8 cellular contexts compared by ENCODE assay signal in the genomic region with DNA sequence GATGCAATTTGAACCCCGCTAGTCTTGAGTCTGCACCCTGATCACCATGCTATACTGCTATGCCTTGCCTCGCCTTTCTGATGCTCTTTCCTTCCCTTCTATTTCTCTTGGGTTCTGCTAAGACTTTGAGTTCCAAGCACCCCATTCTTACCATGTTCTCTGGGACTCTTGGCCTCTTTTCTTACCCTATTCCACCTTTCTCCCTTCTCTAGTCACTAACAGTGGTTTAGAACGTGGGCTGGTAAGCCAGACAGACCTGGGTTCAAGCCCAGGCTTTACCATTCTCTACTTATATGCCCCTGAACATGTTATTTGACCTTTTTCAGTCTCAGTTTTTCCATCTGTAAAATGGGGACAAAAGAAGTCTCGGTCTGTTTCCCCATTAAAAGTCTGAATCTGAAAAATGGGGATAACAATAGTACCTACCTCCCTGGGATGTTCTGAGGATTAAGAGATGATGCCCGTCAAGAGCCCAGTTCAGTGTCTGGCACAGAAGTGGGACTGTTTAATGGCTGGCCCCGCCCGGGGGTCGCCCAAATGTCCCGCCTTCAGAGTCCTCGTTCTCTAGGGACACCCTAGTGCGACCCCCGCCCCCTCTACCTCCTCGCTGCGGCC. TPM values are rescaled to one million over a fixed set of nuclear protein-coding genes. Genes with fewer than 3 reads are reported as not detected.
A peak's percentile ranks its signal among the peaks of the same experiment; 100 is the strongest.
DNase-seq lines count a peak whose midpoint lies in the region; ATAC-seq and TF ChIP-seq lines count a peak whose summit lies in the region.

No MANE protein-coding gene starts in this region.

- H3K4me1 ChIP-seq in body of pancreas (peaks cover 31% of the 10 kb centered on the region), mesendoderm (ENCODE audit: control insufficient read depth, low read depth, low read length) (peaks cover 4% of the 10 kb centered on the region), uterus (no peaks in the 10 kb centered on the region)

- H3K56ac ChIP-seq in mesendoderm (ENCODE audit: low read length), result peak overlapping the region; percentile 84

- no peak overlapping the region for H2BK120ac ChIP-seq in mesendoderm (ENCODE audit: low read depth, low read length)

- ATAC-seq in body of pancreas (no peak), GM21447 (IDR thresholded peaks at IDR 0.05; ENCODE audit: unreplicated experiment) (no peak)

- peak overlapping the region; percentile 80 for H3K4me2 ChIP-seq in mesendoderm (ENCODE audit: low read length)

- H3K18ac ChIP-seq in mesendoderm (ENCODE audit: low read length), result peak overlapping the region; percentile 94

- H3K4me3 Mint-ChIP-seq in activated naive CD4-positive, alpha-beta T cell treated with anti-CD3 and anti-CD28 coated beads, Interleukin-2, amount 50 U/mL, for 24 hours, result peak overlapping the region; percentile 95

- no peak overlapping the region for H2BK15ac ChIP-seq in mesendoderm (replicated peaks; ENCODE audit: low read depth)

- no peaks in the 10 kb centered on the region for H3K36me3 ChIP-seq in body of pancreas (replicated peaks in 1 of 2; ENCODE audit: insufficient read depth in 1 of 2, low read depth in 2 of 2)
- peaks cover 4% of the 10 kb centered on the region for H3K36me3 ChIP-seq in mesendoderm (ENCODE audit: control insufficient read depth, insufficient read depth, low read length)
- H3K36me3 ChIP-seq in uterus, result no peaks in the 10 kb centered on the region

- H3K4me3 ChIP-seq in body of pancreas (peak overlapping the region; percentile 66 to 96), mesendoderm (ENCODE audit: low read length) (peak overlapping the region; percentile 67), uterus (peak overlapping the region; percentile 99 to 100)

- no peak for DNase-seq in activated naive CD4-positive, alpha-beta T cell treated with Interleukin-2 at 50 U/mL for 16 hours
- DNase-seq in body of pancreas (no peak), mesendoderm (no peak), uterus (no peak), D341Med (ENCODE audit: low spot score) (no peak), HUDEP-2 (lab: John Stamatoyannopoulos, UW; ENCODE audit: unreplicated experiment in 76 of 76) (no peak)

- H3K79me2 ChIP-seq in mesendoderm (ENCODE audit: control insufficient read depth, insufficient read depth, low read length), result peaks cover 24% of the 10 kb centered on the region

- peaks cover 26% of the 10 kb centered on the region for H3K36me3 Mint-ChIP-seq in activated naive CD4-positive, alpha-beta T cell treated with anti-CD3 and anti-CD28 coated beads, Interleukin-2, amount 50 U/mL, for 24 hours

- H3K23ac ChIP-seq in mesendoderm (ENCODE audit: low read length), result no peak overlapping the region

- H3K27ac ChIP-seq in body of pancreas (peak overlapping the region; percentile 75 to 96 (median 91)), mesendoderm (ENCODE audit: low read depth, low read length) (peak overlapping the region; percentile 94), uterus (peak overlapping the region; percentile 98)

- peaks cover 67% of the 10 kb centered on the region for H3K4me1 Mint-ChIP-seq in activated naive CD4-positive, alpha-beta T cell treated with anti-CD3 and anti-CD28 coated beads, Interleukin-2, amount 50 U/mL, for 24 hours

- H2BK5ac ChIP-seq in mesendoderm (ENCODE audit: low read length), result no peak overlapping the region

- no peaks in the 10 kb centered on the region for H3K9me3 Mint-ChIP-seq in activated naive CD4-positive, alpha-beta T cell treated with anti-CD3 and anti-CD28 coated beads, Interleukin-2, amount 50 U/mL, for 24 hours

- H4K5ac ChIP-seq in mesendoderm (ENCODE audit: low read length), result peak overlapping the region; percentile 89

- H3K27ac Mint-ChIP-seq in activated naive CD4-positive, alpha-beta T cell treated with anti-CD3 and anti-CD28 coated beads, Interleukin-2, amount 50 U/mL, for 24 hours, result peak overlapping the region; percentile 99

- TF ChIP-seq CTCF in body of pancreas (IDR thresholded peaks at IDR 0.05), result no peak
- TF ChIP-seq CTCF in uterus (IDR thresholded peaks at IDR 0.05), result no peak

- peak in 2 of 3 donors; percentile 48 to 52 for TF ChIP-seq POLR2A in body of pancreas (IDR thresholded peaks at IDR 0.05)
- no peak for TF ChIP-seq POLR2A in uterus (IDR thresholded peaks at IDR 0.05)

- peak overlapping the region; percentile 75 for H2AK5ac ChIP-seq in mesendoderm (ENCODE audit: low read length)

- H3K4ac ChIP-seq in mesendoderm (ENCODE audit: low read depth, low read length), result no peak overlapping the region

- peaks cover 21% of the 10 kb centered on the region for H3K79me1 ChIP-seq in mesendoderm (ENCODE audit: low read length)

- peak overlapping the region; percentile 81 for H3K9ac ChIP-seq in mesendoderm (ENCODE audit: low read length)

- peak overlapping the region; percentile 97 for H4K8ac ChIP-seq in mesendoderm (ENCODE audit: low read depth, low read length)

- intact Hi-C loops in body of pancreas (cut with DNase I), result no loop called here
- intact Hi-C loops in uterus (cut with DNase I; ENCODE audit: low total_unique reads), result no loop called here

- H3K9me3 ChIP-seq in body of pancreas, result no peaks in the 10 kb centered on the region
- no peaks in the 10 kb centered on the region for H3K9me3 ChIP-seq in uterus

- H3K27me3 ChIP-seq in body of pancreas (no peaks in the 10 kb centered on the region), mesendoderm (ENCODE audit: insufficient read depth, low read length, poor library complexity) (no peaks in the 10 kb centered on the region), uterus (no peaks in the 10 kb centered on the region)

- 15 to 26% methylated on average over 8 to 14 of the region's 14 CpGs for WGBS in body of pancreas, 2 donors
- no CpG with 5 or more reads among the region's 14 CpGs for WGBS in mesendoderm (ENCODE audit: extremely low coverage, insufficient coverage, low lambda C conversion rate)

- H3K27me3 Mint-ChIP-seq in activated naive CD4-positive, alpha-beta T cell treated with anti-CD3 and anti-CD28 coated beads, Interleukin-2, amount 50 U/mL, for 24 hours, result no peaks in the 10 kb centered on the region

RNA-seq across cellular contexts. Expression of gene TADA3, which starts 0.4 kb away (rescaled TPM):
- total RNA-seq in body of pancreas (10 to 100 TPM; 37.4 to 37.6 TPM), uterus (10 to 100 TPM; 35.9 to 65.4 (median 55.3) TPM)
- 38.4 TPM for polyA plus RNA-seq in mesendoderm (2013, experiment 1 of 2)
- polyA plus RNA-seq in mesendoderm (2013, experiment 2 of 2), result 38.3 TPM

RNA-seq across cellular contexts. Expression of gene ARPC4, which starts 1.0 kb away (rescaled TPM):
- total RNA-seq in body of pancreas (10 to 100 TPM; 33.6 to 57.1 TPM), uterus (100 to 1,000 TPM in 3 of 4 donors, 10 to 100 TPM in 1; 44.7 to 176 (median 142) TPM)
- 93.1 TPM for polyA plus RNA-seq in mesendoderm (2013, experiment 1 of 2)
- 95.1 TPM for polyA plus RNA-seq in mesendoderm (2013, experiment 2 of 2)

RNA-seq across cellular contexts. Expression of gene TTLL3, which starts 18.2 kb away (rescaled TPM):
- total RNA-seq in body of pancreas (10 to 100 TPM; 24.1 to 88.0 TPM), uterus (100 to 1,000 TPM in 1 of 4 donors, 10 to 100 TPM in 3; 67.1 to 349 (median 83.7) TPM)
- 1.3 TPM for polyA plus RNA-seq in mesendoderm (2013, experiment 1 of 2)
- 1.2 TPM for polyA plus RNA-seq in mesendoderm (2013, experiment 2 of 2)

RNA-seq across cellular contexts. Expression of gene CAMK1, which starts 22.1 kb away (rescaled TPM):
- total RNA-seq in body of pancreas (10 to 100 TPM; 10.9 to 34.9 TPM), uterus (10 to 100 TPM; 19.1 to 63.0 (median 56.7) TPM)
- polyA plus RNA-seq in mesendoderm (2013, experiment 1 of 2), result 4.1 TPM
- 3.7 TPM for polyA plus RNA-seq in mesendoderm (2013, experiment 2 of 2)

RNA-seq across cellular contexts. Expression of gene OGG1, which starts 42.1 kb away (rescaled TPM):
- total RNA-seq in body of pancreas (10 to 100 TPM; 18.1 to 28.3 TPM), uterus (10 to 100 TPM; 29.8 to 60.7 (median 44.2) TPM)
- polyA plus RNA-seq in mesendoderm (2013, experiment 1 of 2), result 30.7 TPM
- 35.5 TPM for polyA plus RNA-seq in mesendoderm (2013, experiment 2 of 2)

Comparison
In these comparisons a context has a peak if more than half of its experiments do, and no peak if none do; other contexts are left out.
1. POLR2A ChIP-seq: peak in body of pancreas (2 of 3); none in uterus (0 of 2).
2. Peak in every context shown above with its lines, with median percentiles within 50 percentile points of each other: H3K27ac ChIP-seq and H3K4me3 ChIP-seq.